In genomic region chr10:110488124-110488681, GRCh38 we compare ENCODE assay signal across 13 cellular contexts. TPM values are rescaled to one million over a fixed set of nuclear protein-coding genes. Genes with fewer than 3 reads are reported as not detected.
DNase-seq lines count a peak whose midpoint lies in the region; TF ChIP-seq lines count a peak whose summit lies in the region.
"Had no signal": no experiment of that assay in that cellular context is flagged by ENCODE, and none has a peak within 500 bp of the region (broad histone marks: within the 10 kb centered on the region; RNA-seq: fewer than 3 reads in every experiment).

No MANE protein-coding gene starts in this region.

- intact Hi-C loops in posterior cingulate gyrus (cut with DNase I) (no loop called here), cardiac septum (cut with DNase I) (no loop called here)

- H3K4me1 ChIP-seq in ACC112 (ENCODE audit: control insufficient read depth, insufficient read depth, low read length, unreplicated experiment) (peaks cover 40% of the 10 kb centered on the region), hepatocyte (ENCODE audit: insufficient read depth) (no peaks in the 10 kb centered on the region)
- H3K4me1 ChIP-seq: tibial artery had no signal

- DNase-seq in HT1080 (ENCODE audit: low read depth) (peak; percentile 96), amniotic epithelial cell (ENCODE audit: low read depth) (peak; percentile 38), hepatocyte (ENCODE audit: low spot score) (no peak), posterior cingulate gyrus (no peak), NCI-H446 (lab: John Stamatoyannopoulos, UW) (no peak), cardiac septum (ENCODE audit: low spot score) (no peak)
- DNase-seq in activated CD8-positive, alpha-beta memory T cell treated with anti-CD3 and anti-CD28 coated beads, Interleukin-2, amount 50 U/mL, for 4 hours: no peak
- DNase-seq: activated B cell treated with CpG ODN at 0.5 μM for 24 hours, activated T-cell treated with anti-CD3 and anti-CD28 coated beads for 4 hours, NCI-H2081 treated with DMSO at 0.1 percent for 48 hours, tibial artery had no signal

- H2AFZ ChIP-seq in ACC112 (ENCODE audit: low read length, unreplicated experiment): no peak overlapping the region
- H2AFZ ChIP-seq in hepatocyte: no peak overlapping the region

- H3K79me2 ChIP-seq in ACC112 (ENCODE audit: control insufficient read depth, insufficient read depth, low read length, unreplicated experiment): no peaks in the 10 kb centered on the region
- H3K79me2 ChIP-seq in hepatocyte: no peaks in the 10 kb centered on the region

- H3K4me2 ChIP-seq in hepatocyte: no peak overlapping the region

- H3K27me3 ChIP-seq in ACC112 (ENCODE audit: insufficient read depth, low read length): no peaks in the 10 kb centered on the region
- H3K27me3 ChIP-seq in hepatocyte: no peaks in the 10 kb centered on the region

- H3K9me3 ChIP-seq in hepatocyte (ENCODE audit: low read depth): no peaks in the 10 kb centered on the region
- H3K9me3 ChIP-seq: tibial artery had no signal

- H3K27ac ChIP-seq in ACC112 (ENCODE audit: low read depth, low read length): peak overlapping the region; percentile 7; the same call in 1 of the 2 replicates
- H3K27ac ChIP-seq in hepatocyte: peak overlapping the region; percentile 48
- H3K27ac ChIP-seq: coronary artery, tibial artery had no signal

- TF ChIP-seq CTCF in hepatocyte (IDR thresholded peaks at IDR 0.05; ENCODE audit: poor library complexity): no peak

- no peaks in the 10 kb centered on the region for H3K9me2 ChIP-seq in hepatocyte (replicated peaks; ENCODE audit: insufficient read depth)

- no peaks in the 10 kb centered on the region for H4K20me1 ChIP-seq in hepatocyte (ENCODE audit: insufficient read depth, poor library complexity, severe bottlenecking)

- WGBS in hepatocyte (ENCODE audit: low lambda C conversion rate, missing lambda C conversion rate): 83% methylated on average over 4 of the region's 4 CpGs

- H3K36me3 ChIP-seq in ACC112 (ENCODE audit: insufficient read depth, low read length): no peaks in the 10 kb centered on the region
- no peaks in the 10 kb centered on the region for H3K36me3 ChIP-seq in hepatocyte (replicated peaks; ENCODE audit: insufficient read depth, low read depth)
- H3K36me3 ChIP-seq: tibial artery had no signal

- no peak overlapping the region for H3K4me3 ChIP-seq in ACC112 (ENCODE audit: low read depth, low read length)
- no peak overlapping the region for H3K4me3 ChIP-seq in hepatocyte
- H3K4me3 ChIP-seq: coronary artery, tibial artery had no signal

RNA-seq across cellular contexts. Expression of gene DUSP5, which starts 9.5 kb away (rescaled TPM):
- 72.7 and 89.2 TPM in 2 replicates for total RNA-seq in HT1080 (2014; rRNA removed; shearing (Covaris generic))
- polyA plus RNA-seq in HT1080 (2015; cell fraction: cytosol; rRNA removed): 70.8 and 72.3 TPM in 2 replicates
- polyA plus RNA-seq in HT1080 (2015; cell fraction: nucleus; rRNA removed): 50.7 and 60.2 TPM in 2 replicates
- total RNA-seq in hepatocyte (47.5 and 49.6 TPM in 2 replicates), cardiac septum (29.4 TPM)
- 54.2 and 60.7 TPM in 2 replicates for polyA plus RNA-seq in hepatocyte

Comparison
In these comparisons a context has a peak if more than half of its experiments do, and no peak if none do; other contexts are left out.
1. DNase-seq: peak in HT1080 (single experiment) and amniotic epithelial cell (single experiment); none in hepatocyte (single experiment), posterior cingulate gyrus (0 of 10), activated CD8-positive, alpha-beta memory T cell treated with anti-CD3 and anti-CD28 coated beads, Interleukin-2, amount 50 U/mL, for 4 hours (single experiment), NCI-H446 (0 of 2) and cardiac septum (single experiment).